In the genomic region with DNA sequence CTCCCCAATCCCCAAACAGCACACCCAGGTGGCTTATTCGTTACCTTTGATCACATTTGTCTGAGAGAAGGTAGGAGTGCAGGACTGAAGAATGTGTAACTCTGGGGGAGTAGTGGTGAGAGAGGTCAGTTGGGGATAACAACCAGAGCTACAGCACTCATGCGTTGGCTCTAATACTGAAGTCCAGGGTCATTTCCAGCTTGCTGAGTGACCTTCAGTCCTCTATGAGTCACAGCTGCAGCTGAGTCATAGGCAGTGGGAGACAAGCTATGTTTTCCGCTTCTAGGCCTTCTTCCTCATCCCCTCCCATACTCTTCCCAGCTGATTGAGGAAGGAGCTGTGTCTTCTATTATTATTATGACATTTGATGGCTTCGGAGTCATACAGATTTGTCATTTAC, we compare ENCODE assay signal across 9 cellular contexts.
A peak's percentile ranks its signal among the peaks of the same experiment; 100 is the strongest.
DNase-seq lines count a peak whose midpoint lies in the region; ATAC-seq and TF ChIP-seq lines count a peak whose summit lies in the region.
"Had no signal": no experiment of that assay in that cellular context is flagged by ENCODE, and none has a peak within 500 bp of the region (broad histone marks: within the 10 kb centered on the region; RNA-seq: fewer than 3 reads in every experiment).

No MANE protein-coding gene starts in this region.

- DNase-seq in ELR (ENCODE audit: low read depth) (peak; percentile 84), glomerular visceral epithelial cell (ENCODE audit: extremely low spot score) (peak; percentile 30), retinal pigment epithelial cell (ENCODE audit: low read depth) (peak; percentile 34)
- no peak for DNase-seq in activated CD4-positive, alpha-beta T cell treated with anti-CD3 and anti-CD28 coated beads for 4 hours
- DNase-seq: activated T-cell treated with anti-CD3 and anti-CD28 coated beads, Interleukin-2, amount 50 U/mL, for 72 hours had no signal

- no peak overlapping the region for H3K4me3 ChIP-seq in retinal pigment epithelial cell (ENCODE audit: low read length)

- TF ChIP-seq CTCF in retinal pigment epithelial cell (conservative IDR thresholded peaks at IDR 0.05; ENCODE audit: low read depth, low read length): no peak

- ATAC-seq in SK-N-SH treated with all-trans-retinoic acid at 6 μM for 48 hours: peak; percentile 86
- no peak for ATAC-seq in HG03280 (IDR thresholded peaks at IDR 0.05; ENCODE audit: unreplicated experiment)
- no peak for ATAC-seq in GM19452 (IDR thresholded peaks at IDR 0.05; ENCODE audit: unreplicated experiment)
- no peak for ATAC-seq in HG02798 (IDR thresholded peaks at IDR 0.05; ENCODE audit: poor library complexity, unreplicated experiment)
- ATAC-seq: activated T-cell treated with anti-CD3 and anti-CD28 coated beads, Interleukin-2, amount 50 U/mL, for 72 hours had no signal

TF ChIP-seq in SK-N-SH treated with all-trans-retinoic acid at 6 μM for 48 hours, 23 proteins besides CTCF, POLR2A, EP300 and RAD21:
- TF ChIP-seq ZNF8 (CRISPR knock-in tag; IDR thresholded peaks at IDR 0.05) (no peak), ZNF70 (CRISPR knock-in tag; IDR thresholded peaks at IDR 0.05) (no peak), ZNF565 (CRISPR knock-in tag; conservative IDR thresholded peaks at IDR 0.05; ENCODE audit: low read depth) (no peak), BACH2 (CRISPR knock-in tag; IDR thresholded peaks at IDR 0.05; ENCODE audit: borderline replicate concordance) (no peak), ARNTL (CRISPR knock-in tag; IDR thresholded peaks at IDR 0.05; ENCODE audit: borderline replicate concordance, low read depth) (no peak), ZC3H10 (CRISPR knock-in tag; IDR thresholded peaks at IDR 0.05) (no peak), ESRRG (CRISPR knock-in tag; IDR thresholded peaks at IDR 0.05) (no peak)

Comparison
In these comparisons a context has a peak if more than half of its experiments do, and no peak if none do; other contexts are left out.
1. DNase-seq: peak in ELR (single experiment), glomerular visceral epithelial cell (single experiment) and retinal pigment epithelial cell (single experiment); none in activated CD4-positive, alpha-beta T cell treated with anti-CD3 and anti-CD28 coated beads for 4 hours (0 of 2).